In the genomic region with DNA sequence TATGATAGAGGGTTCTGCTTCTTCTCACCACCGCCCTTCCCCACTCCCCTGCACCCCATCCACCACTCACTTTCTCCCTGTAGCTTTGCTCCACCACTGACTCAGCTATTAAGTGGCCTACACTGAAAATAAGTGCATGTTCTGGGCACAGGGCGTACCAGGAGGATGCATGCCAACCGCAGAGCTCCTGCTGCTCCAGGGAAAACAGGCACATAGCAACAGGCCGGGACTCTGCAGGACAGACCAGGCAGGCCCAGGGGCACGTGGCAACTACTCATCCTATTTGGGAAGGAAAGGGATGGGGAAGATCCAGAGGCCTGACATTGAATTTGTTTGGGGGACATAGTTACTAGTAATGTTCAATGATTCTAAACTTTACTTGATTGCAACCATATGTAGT, we compare ENCODE assay signal across 22 cellular contexts. TPM values are rescaled to one million over a fixed set of nuclear protein-coding genes. Genes with fewer than 3 reads are reported as not detected.
DNase-seq lines count a peak whose midpoint lies in the region; ATAC-seq and TF ChIP-seq lines count a peak whose summit lies in the region.
"Had no signal": no experiment of that assay in that cellular context is flagged by ENCODE, and none has a peak within 500 bp of the region (broad histone marks: within the 10 kb centered on the region; RNA-seq: fewer than 3 reads in every experiment).

No MANE protein-coding gene starts in this region.

- H3K23ac ChIP-seq in IMR-90 (ENCODE audit: low read depth, low read length) (no peak overlapping the region), mesenchymal stem cell (ENCODE audit: low read length in 2 of 2) (no peak overlapping the region)

- TF ChIP-seq CTCF in CD4-positive, alpha-beta T cell (IDR thresholded peaks at IDR 0.05): no peak
- TF ChIP-seq CTCF in IMR-90 (conservative IDR thresholded peaks at IDR 0.05; ENCODE audit: low read depth, low read length): no peak
- no peak for TF ChIP-seq CTCF in esophagus squamous epithelium (IDR thresholded peaks at IDR 0.05)

- H3K79me1 ChIP-seq in IMR-90 (ENCODE audit: low read depth in 1 of 2, low read length in 2 of 2) (no peaks in the 10 kb centered on the region), mesenchymal stem cell (replicated peaks; ENCODE audit: low read length, poor library complexity, severe bottlenecking) (no peaks in the 10 kb centered on the region)

- no peak overlapping the region for H3K9ac ChIP-seq in IMR-90 (ENCODE audit: low read depth, low read length)
- H3K9ac ChIP-seq in mesenchymal stem cell (ENCODE audit: low read length): peak overlapping the region; percentile 34

- H4K5ac ChIP-seq in IMR-90 (ENCODE audit: low read depth, low read length): no peak overlapping the region

- H2BK15ac ChIP-seq in IMR-90 (ENCODE audit: low read depth, low read length) (no peak overlapping the region), mesenchymal stem cell (ENCODE audit: low read depth, poor library complexity, severe bottlenecking) (no peak overlapping the region)

- TF ChIP-seq RAD21 in IMR-90 (IDR thresholded peaks at IDR 0.05; ENCODE audit: low read length): no peak

- no peaks in the 10 kb centered on the region for H3K27me3 Mint-ChIP-seq in CD4-positive, alpha-beta T cell

- TF ChIP-seq POLR2A in IMR-90 (IDR thresholded peaks at IDR 0.05; ENCODE audit: low read depth, low read length): no peak
- TF ChIP-seq POLR2A in esophagus squamous epithelium (IDR thresholded peaks at IDR 0.05): no peak

- no peaks in the 10 kb centered on the region for H3K9me3 Mint-ChIP-seq in CD4-positive, alpha-beta T cell

- DNase-seq in CD4-positive, alpha-beta T cell: no peak
- DNase-seq in IMR-90 (no peak), esophagus squamous epithelium (lab: John Stamatoyannopoulos, UW) (no peak), mesenchymal stem cell (no peak), NCI-H1105 (lab: John Stamatoyannopoulos, UW) (no peak)
- no peak for DNase-seq in activated naive CD4-positive, alpha-beta T cell treated with Interleukin-2 at 50 U/mL for 16 hours
- DNase-seq: activated CD4-positive, alpha-beta T cell treated with anti-CD3 and anti-CD28 coated beads for 4 hours; activated CD8-positive, alpha-beta memory T cell treated with anti-CD3 and anti-CD28 coated beads, Interleukin-2, amount 50 U/mL, for 4 hours; activated gamma-delta T cell; amniotic stem cell; DMS79 treated with DMSO at 0.1 percent for 48 hours; effector CD8-positive, alpha-beta T cell; islet precursor cell; KG1; midbrain; NCI-H2081 treated with DMSO at 0.1 percent for 48 hours; NCI-H510A; spleen; stimulated activated CD8-positive, alpha-beta memory T cell treated with anti-CD3 and anti-CD28 coated beads, Interleukin-4, amount 100 ng/mL, for 48 hours had no signal

- no peak overlapping the region for H2BK20ac ChIP-seq in IMR-90 (ENCODE audit: low read depth, low read length)

- no peaks in the 10 kb centered on the region for H3K36me3 Mint-ChIP-seq in CD4-positive, alpha-beta T cell (ENCODE audit: low read depth)

- H3K27me3 ChIP-seq in CD4-positive, alpha-beta T cell (ENCODE audit: control insufficient read depth, insufficient read depth, low read length): no peaks in the 10 kb centered on the region
- H3K27me3 ChIP-seq in IMR-90 (ENCODE audit: control insufficient read depth, insufficient read depth, low read length): no peaks in the 10 kb centered on the region
- no peaks in the 10 kb centered on the region for H3K27me3 ChIP-seq in esophagus squamous epithelium
- H3K27me3 ChIP-seq in mesenchymal stem cell (ENCODE audit: control insufficient read depth in 1 of 2, insufficient read depth in 1 of 2, low read length in 2 of 2): no peaks in the 10 kb centered on the region
- H3K27me3 ChIP-seq: cardiac muscle cell, spleen had no signal

- no peak overlapping the region; the same call in 1 of the 2 replicates for H2AK5ac ChIP-seq in IMR-90 (ENCODE audit: low read depth, low read length)
- no peak overlapping the region for H2AK5ac ChIP-seq in mesenchymal stem cell (ENCODE audit: low read length, severe bottlenecking)

- no peak overlapping the region for H2BK5ac ChIP-seq in IMR-90 (ENCODE audit: low read depth, low read length, poor library complexity, severe bottlenecking)
- no peak overlapping the region for H2BK5ac ChIP-seq in mesenchymal stem cell (ENCODE audit: low read depth, low read length, poor library complexity, severe bottlenecking)

- POLR2A ChIA-PET in CD4-positive, alpha-beta T cell (lab: Charles Lee): interaction anchor here (0.7 to 11.7 kb wide), 4 partner anchors 17 to 364 kb away, joined by 3 to 230 read pairs (median 4); no protein-coding TSS in a partner anchor
- POLR2A ChIA-PET in IMR-90 (lab: Charles Lee; ENCODE audit: unreplicated experiment): no interaction called here

- peaks cover 5% of the 10 kb centered on the region; the same call in 1 of the 2 replicates for H3K4me1 ChIP-seq in IMR-90 (ENCODE audit: control insufficient read depth, insufficient read depth, low read length)
- H3K4me1 ChIP-seq in esophagus squamous epithelium: peaks cover 6 to 47% (median 8%) of the 10 kb centered on the region in 3 donors
- H3K4me1 ChIP-seq in mesenchymal stem cell (ENCODE audit: control insufficient read depth, insufficient read depth, low read depth, low read length): no peaks in the 10 kb centered on the region

- H4K8ac ChIP-seq in IMR-90 (ENCODE audit: low read depth in 2 of 2, low read length in 2 of 2): no peak overlapping the region
- H4K8ac ChIP-seq in mesenchymal stem cell (ENCODE audit: low read length): no peak overlapping the region

- in situ Hi-C loops in IMR-90 (cut with MboI; ENCODE audit: low sequenced_read_pairs): no loop called here

- no TSS peak for BruUV-seq in IMR-90 (replicated peaks; lab: Mats Ljungman, UMichigan)

- H2BK120ac ChIP-seq in IMR-90 (ENCODE audit: low read depth, low read length) (no peak overlapping the region), mesenchymal stem cell (ENCODE audit: low read depth, low read length) (no peak overlapping the region)

- no peaks in the 10 kb centered on the region for H3K9me1 ChIP-seq in IMR-90 (ENCODE audit: insufficient read depth, low read length)

- CTCF ChIA-PET in CD4-positive, alpha-beta T cell (lab: Charles Lee): interaction anchor here (1.6 kb wide), 1 partner anchor 15 kb away, joined by 4 read pairs; no protein-coding TSS in a partner anchor
- CTCF ChIA-PET in IMR-90 (lab: Yijun Ruan, JAX): no interaction called here

- H3K9me3 ChIP-seq in CD4-positive, alpha-beta T cell (ENCODE audit: control insufficient read depth, low read length): no peaks in the 10 kb centered on the region
- peaks cover 13% of the 10 kb centered on the region for H3K9me3 ChIP-seq in IMR-90 (ENCODE audit: control insufficient read depth, insufficient read depth, low read length)
- no peaks in the 10 kb centered on the region for H3K9me3 ChIP-seq in esophagus squamous epithelium
- H3K9me3 ChIP-seq in mesenchymal stem cell (ENCODE audit: control insufficient read depth, low read length): peaks cover 11% of the 10 kb centered on the region
- H3K9me3 ChIP-seq: spleen had no signal

- no peak overlapping the region for H3K4me3 Mint-ChIP-seq in CD4-positive, alpha-beta T cell
- H3K4me3 Mint-ChIP-seq: neural crest cell had no signal

- no peak overlapping the region for H3K27ac ChIP-seq in CD4-positive, alpha-beta T cell (ENCODE audit: low read depth, low read length)
- H3K27ac ChIP-seq in IMR-90 (ENCODE audit: insufficient read depth, low read length): no peak overlapping the region
- peak overlapping the region in 3 of 4 donors; percentile 4 to 76 (median 63) for H3K27ac ChIP-seq in esophagus squamous epithelium
- H3K27ac ChIP-seq in mesenchymal stem cell (ENCODE audit: low read length, poor library complexity, severe bottlenecking): no peak overlapping the region
- H3K27ac ChIP-seq: cardiac muscle cell, spleen had no signal

- H3K36me3 ChIP-seq in IMR-90 (ENCODE audit: control insufficient read depth, insufficient read depth, low read length) (no peaks in the 10 kb centered on the region), esophagus squamous epithelium (no peaks in the 10 kb centered on the region), mesenchymal stem cell (ENCODE audit: control insufficient read depth in 1 of 2, insufficient read depth in 2 of 2, low read depth in 1 of 2, low read length in 2 of 2) (no peaks in the 10 kb centered on the region)
- H3K36me3 ChIP-seq: cardiac muscle cell, spleen had no signal

- H3K4me1 Mint-ChIP-seq in CD4-positive, alpha-beta T cell (ENCODE audit: low read depth): peaks cover 55% of the 10 kb centered on the region
- H3K4me1 Mint-ChIP-seq: neural crest cell had no signal

- H3K4ac ChIP-seq in IMR-90 (ENCODE audit: low read depth, low read length) (no peak overlapping the region), mesenchymal stem cell (ENCODE audit: low read depth in 1 of 2, low read length in 2 of 2) (no peak overlapping the region)

- intact Hi-C loops in CD4-positive, alpha-beta T cell (cut with DNase I, micrococcal nuclease): loop anchor here in 1 of 2 experiments (2.0 kb wide), 1 partner anchor 16 kb away; no protein-coding TSS in a partner anchor
- intact Hi-C loops in IMR-90 (cut with micrococcal nuclease) (no loop called here), esophagus squamous epithelium (cut with DNase I) (no loop called here)

- dilution Hi-C loops in IMR-90 (cut with HindIII; ENCODE audit: low sequenced_read_pairs, unreplicated experiment): no loop called here

- H3K18ac ChIP-seq in IMR-90 (ENCODE audit: low read depth, low read length) (no peak overlapping the region), mesenchymal stem cell (ENCODE audit: low read depth in 1 of 2, low read length in 2 of 2) (no peak overlapping the region)

- no peak overlapping the region for H3K56ac ChIP-seq in IMR-90 (ENCODE audit: extremely low read depth, insufficient read depth, low read length)

- H2AFZ ChIP-seq in IMR-90 (replicated peaks; ENCODE audit: low read length, poor library complexity) (peak overlapping the region; percentile 44), mesenchymal stem cell (ENCODE audit: low read depth, low read length) (no peak overlapping the region)

- H2BK12ac ChIP-seq in mesenchymal stem cell (ENCODE audit: low read length in 2 of 2): no peak overlapping the region

- no peak for ATAC-seq in CD4-positive, alpha-beta T cell (ENCODE audit: poor library complexity)
- no peak for ATAC-seq in IMR-90 (ENCODE audit: low read depth)
- no peak for ATAC-seq in HG02973 (IDR thresholded peaks at IDR 0.05; ENCODE audit: unreplicated experiment)

- H3K27ac Mint-ChIP-seq in CD4-positive, alpha-beta T cell: peak overlapping the region; percentile 61

- 100% methylated on average over 1 of the region's 5 CpGs; no CpG with 5 or more reads in 1 of the 2 experiments for WGBS in IMR-90 (ENCODE audit: extremely low coverage in 2 of 2, insufficient read length in 1 of 2), 2 experiments
- WGBS in esophagus squamous epithelium, 2 donors: 47 to 51% methylated on average over 2 to 5 of the region's 5 CpGs
- 94% methylated on average over 5 of the region's 5 CpGs for WGBS in mesenchymal stem cell

- H3K14ac ChIP-seq in IMR-90 (replicated peaks; ENCODE audit: low read depth, low read length): no peak overlapping the region
- no peak overlapping the region for H3K14ac ChIP-seq in mesenchymal stem cell (ENCODE audit: low read length in 2 of 2)

- no peak overlapping the region for H3K4me2 ChIP-seq in IMR-90 (ENCODE audit: low read depth, low read length)
- no peak overlapping the region for H3K4me2 ChIP-seq in mesenchymal stem cell (ENCODE audit: low read length, poor library complexity, severe bottlenecking)

- H3K4me3 ChIP-seq in IMR-90 (ENCODE audit: insufficient read depth, low read depth, low read length) (no peak overlapping the region), esophagus squamous epithelium (no peak overlapping the region), mesenchymal stem cell (ENCODE audit: insufficient read depth in 1 of 2, low read depth in 1 of 2, low read length in 2 of 2) (no peak overlapping the region)
- H3K4me3 ChIP-seq: cardiac muscle cell, spleen had no signal

- no peaks in the 10 kb centered on the region for H4K20me1 ChIP-seq in IMR-90 (ENCODE audit: insufficient read depth, low read length)

- no peak overlapping the region for H4K91ac ChIP-seq in IMR-90 (ENCODE audit: insufficient read depth, low read depth, low read length)
- no peak overlapping the region for H4K91ac ChIP-seq in mesenchymal stem cell (ENCODE audit: low read length)

- H2AK9ac ChIP-seq in IMR-90 (replicated peaks; ENCODE audit: low read depth, low read length, poor library complexity): no peak overlapping the region

RNA-seq across cellular contexts. Expression of gene ARL4C, which starts 28.4 kb away (rescaled TPM):
- 100 to 1,000 TPM; 469 to 471 TPM for total RNA-seq in CD4-positive, alpha-beta T cell
- total RNA-seq in IMR-90 (2012; rRNA removed) (7.7 and 12.5 TPM in 2 replicates), esophagus squamous epithelium (10 to 100 TPM; 11.2 to 27.1 (median 20.0) TPM)
- 8.2 and 8.7 TPM in 2 replicates for polyA plus RNA-seq in IMR-90 (2012; rRNA removed)
- polyA plus RNA-seq in IMR-90 (2012; cell fraction: cytosol; rRNA removed): 4.8 and 7.4 TPM in 2 replicates
- 6.5 and 6.7 TPM in 2 replicates for polyA plus RNA-seq in IMR-90 (2012; cell fraction: nucleus; rRNA removed; ENCODE audit: low replicate concordance)
- polyA plus RNA-seq in mesenchymal stem cell (2013, experiment 1 of 2): 16.2 TPM
- 15.9 TPM for polyA plus RNA-seq in mesenchymal stem cell (2013, experiment 2 of 2)

Comparison
In these comparisons a context has a peak if more than half of its experiments do, and no peak if none do; other contexts are left out.
1. H3K27ac ChIP-seq: peak in esophagus squamous epithelium (3 of 4); none in CD4-positive, alpha-beta T cell (single experiment), IMR-90 (single experiment) and mesenchymal stem cell (single experiment).
2. RNA of gene ARL4C, which starts 28.4 kb away (total RNA-seq): 469 to 471 TPM in CD4-positive, alpha-beta T cell; 11.2 to 27.1 TPM in esophagus squamous epithelium and 7.7 to 12.5 TPM in IMR-90; every median in the first group is over 10 times any median in the second.